In genomic region chr13:98443800-98444325, GRCh38 we compare ENCODE assay signal across 1 cellular context.
TF ChIP-seq lines count a peak whose summit lies in the region.

No MANE protein-coding gene starts in this region.

TF ChIP-seq in GM23338, 12 proteins besides CTCF, POLR2A, EP300 and RAD21 (continued from another document):
- no peak for TF ChIP-seq ZNF462 (CRISPR knock-in tag; IDR thresholded peaks at IDR 0.05)
- no peak for TF ChIP-seq ZNF114 (CRISPR knock-in tag; IDR thresholded peaks at IDR 0.05)
